ENCODE assay signal across 23 cellular contexts in genomic region chr13:50453238-50453637, GRCh38.
DNase-seq lines count a peak whose midpoint lies in the region; ATAC-seq and TF ChIP-seq lines count a peak whose summit lies in the region.
"Had no signal": no experiment of that assay in that cellular context is flagged by ENCODE, and none has a peak within 500 bp of the region (broad histone marks: within the 10 kb centered on the region; RNA-seq: fewer than 3 reads in every experiment).

No MANE protein-coding gene starts in this region.

- H3K27me3 ChIP-seq in heart left ventricle, result no peaks in the 10 kb centered on the region
- H3K27me3 ChIP-seq in right cardiac atrium (ENCODE audit: control insufficient read depth, insufficient read depth), result no peaks in the 10 kb centered on the region
- no peaks in the 10 kb centered on the region for H3K27me3 ChIP-seq in tibial artery
- H3K27me3 ChIP-seq: BE2C, esophagus muscularis mucosa, spleen had no signal

- 24 to 40% (median 30%) methylated on average over 3 of the region's 3 CpGs for WGBS in heart left ventricle, 4 donors
- WGBS in right cardiac atrium, result 19% methylated on average over 3 of the region's 3 CpGs

- peaks cover 0 to 45% (median 25%) of the 10 kb centered on the region in 12 donors for H3K4me1 ChIP-seq in heart left ventricle
- peaks cover 16% of the 10 kb centered on the region for H3K4me1 ChIP-seq in right cardiac atrium (ENCODE audit: control insufficient read depth, insufficient read depth, low read length)
- H3K4me1 ChIP-seq in tibial artery, result peaks cover 0 to 26% (median 11%) of the 10 kb centered on the region in 4 donors
- H3K4me1 ChIP-seq: BE2C had no signal

- H3K27ac ChIP-seq in heart left ventricle (peak overlapping the region in 5 of 12 donors; percentile 28 to 63 (median 46)), coronary artery (no peak overlapping the region), right cardiac atrium (ENCODE audit: low read length) (no peak overlapping the region), tibial artery (peak overlapping the region; percentile 14 to 33)
- H3K27ac ChIP-seq: esophagus muscularis mucosa, spleen had no signal

- TF ChIP-seq CTCF in heart left ventricle (IDR thresholded peaks at IDR 0.05) (no peak), coronary artery (IDR thresholded peaks at IDR 0.05) (no peak), tibial artery (IDR thresholded peaks at IDR 0.05) (no peak)

- intact Hi-C loops in heart left ventricle (cut with DNase I) (no loop called here), cardiac septum (cut with DNase I) (no loop called here), right cardiac atrium (cut with DNase I) (no loop called here), tibial artery (cut with DNase I; ENCODE audit: low total_unique reads) (no loop called here)

- DNase-seq in heart left ventricle (no peak), cardiac septum (ENCODE audit: low spot score) (no peak), coronary artery (ENCODE audit: low spot score) (no peak), right cardiac atrium (peak in 1 of 3 donors; percentile 37), tibial artery (no peak), NCI-H1105 (lab: John Stamatoyannopoulos, UW) (no peak), GF-D8 (lab: John Stamatoyannopoulos, UW) (no peak), NCI-H2029 (lab: John Stamatoyannopoulos, UW) (no peak)
- DNase-seq: activated CD8-positive, alpha-beta T cell treated with anti-CD3 and anti-CD28 coated beads for 36 hours; BE2C; DMS153; effector memory CD8-positive, alpha-beta T cell; HCEC 1CT; KG1; midbrain; naive thymus-derived CD4-positive, alpha-beta T cell; NCI-H1436 treated with DMSO at 0.1 percent for 48 hours; occipital lobe; spleen; trophoblast cell had no signal

- H3K4me3 ChIP-seq in heart left ventricle (no peak overlapping the region), coronary artery (peak overlapping the region; percentile 4), right cardiac atrium (ENCODE audit: low read length) (no peak overlapping the region), tibial artery (no peak overlapping the region)
- H3K4me3 ChIP-seq: esophagus muscularis mucosa, spleen had no signal

- H3K9me3 ChIP-seq in heart left ventricle, result no peaks in the 10 kb centered on the region
- H3K9me3 ChIP-seq in right cardiac atrium (ENCODE audit: control insufficient read depth, low read length), result no peaks in the 10 kb centered on the region
- no peaks in the 10 kb centered on the region for H3K9me3 ChIP-seq in tibial artery
- H3K9me3 ChIP-seq: BE2C, esophagus muscularis mucosa, spleen had no signal

- H3K36me3 ChIP-seq in heart left ventricle (no peaks in the 10 kb centered on the region), tibial artery (no peaks in the 10 kb centered on the region)
- H3K36me3 ChIP-seq: BE2C, esophagus muscularis mucosa, spleen had no signal

- no peak for TF ChIP-seq POLR2A in heart left ventricle (IDR thresholded peaks at IDR 0.05)

- ATAC-seq in heart left ventricle (peak in 3 of 4 donors; percentile 33 to 58 (median 36)), right cardiac atrium (peak; percentile 54 to 55)
- ATAC-seq: activated CD8-positive, alpha-beta T cell treated with anti-CD3 and anti-CD28 coated beads for 36 hours; activated T-helper 17 cell treated with anti-CD3 and anti-CD28 coated beads, Interleukin-2, amount 50 U/mL, for 72 hours; effector memory CD8-positive, alpha-beta T cell; naive thymus-derived CD4-positive, alpha-beta T cell; SK-N-SH treated with all-trans-retinoic acid at 6 μM for 48 hours had no signal

Comparison
In these comparisons a context has a peak if more than half of its experiments do, and no peak if none do; other contexts are left out.
1. H3K27ac ChIP-seq: peak in tibial artery (2 of 2); none in coronary artery (0 of 2) and right cardiac atrium (single experiment).